ENCODE assay signal across 8 cellular contexts in genomic region chr2:74514368-74515270, GRCh38. TPM values are rescaled to one million over a fixed set of nuclear protein-coding genes. Genes with fewer than 3 reads are reported as not detected.
DNase-seq lines count a peak whose midpoint lies in the region; ATAC-seq and TF ChIP-seq lines count a peak whose summit lies in the region.

TLX2 (plus strand) TSS chr2:74514450; CDS start chr2:74514807, 357 bp downstream.

- peaks cover 4% of the 10 kb centered on the region for H3K4me1 ChIP-seq in foreskin keratinocyte

- H3K27me3 ChIP-seq in foreskin keratinocyte = peaks cover 98% of the 10 kb centered on the region

- H3K27me3 Mint-ChIP-seq in activated CD8-positive, alpha-beta memory T cell treated with anti-CD3 and anti-CD28 coated beads, Interleukin-2, amount 10 ng/mL, durations not matched to agents 7 days and 5 days = peaks cover 78% of the 10 kb centered on the region
- H3K27me3 Mint-ChIP-seq in stimulated activated memory B cell treated with anti-CD40 and anti-IgM and Interleukin-4, amounts not matched to agents 10 μg/mL and 1 μg/mL and 100 μg/mL, for 72 hours = peaks cover 73% of the 10 kb centered on the region

- peaks cover 5% of the 10 kb centered on the region for H3K36me3 Mint-ChIP-seq in activated CD8-positive, alpha-beta memory T cell treated with anti-CD3 and anti-CD28 coated beads, Interleukin-2, amount 10 ng/mL, durations not matched to agents 7 days and 5 days
- H3K36me3 Mint-ChIP-seq in stimulated activated memory B cell treated with anti-CD40 and anti-IgM and Interleukin-4, amounts not matched to agents 10 μg/mL and 1 μg/mL and 100 μg/mL, for 72 hours = no peaks in the 10 kb centered on the region

- CTCF ChIA-PET in activated CD8-positive, alpha-beta memory T cell treated with anti-CD3 and anti-CD28 coated beads, Interleukin-2, amount 10 ng/mL, durations not matched to agents 7 days and 5 days (lab: Charles Lee) = interaction anchor here (0.8 to 4.2 kb wide), 8 partner anchors 8 to 72 kb away, joined by 3 to 21 read pairs (median 4); partner anchors contain the start of genes AUP1, DQX1 and HTRA2

- no peak within 1 kb of the TSS for H3K27ac ChIP-seq in foreskin keratinocyte

- peak; percentile 29 for ATAC-seq in activated CD8-positive, alpha-beta memory T cell treated with anti-CD3 and anti-CD28 coated beads, Interleukin-2, amount 10 ng/mL, durations not matched to agents 7 days and 5 days
- ATAC-seq in foreskin keratinocyte = peak; percentile 14
- ATAC-seq in stimulated activated memory B cell treated with anti-CD40 and anti-IgM and Interleukin-4, amounts not matched to agents 10 μg/mL and 1 μg/mL and 100 μg/mL, for 72 hours = peak; percentile 20
- ATAC-seq in HG03354 (IDR thresholded peaks at IDR 0.05; ENCODE audit: poor library complexity, severe bottlenecking, unreplicated experiment) = no peak

- H3K4me3 Mint-ChIP-seq in activated CD8-positive, alpha-beta memory T cell treated with anti-CD3 and anti-CD28 coated beads, Interleukin-2, amount 10 ng/mL, durations not matched to agents 7 days and 5 days = peak within 1 kb of the TSS; percentile 62
- H3K4me3 Mint-ChIP-seq in stimulated activated memory B cell treated with anti-CD40 and anti-IgM and Interleukin-4, amounts not matched to agents 10 μg/mL and 1 μg/mL and 100 μg/mL, for 72 hours = peak within 1 kb of the TSS; percentile 74

- peaks cover 39% of the 10 kb centered on the region for H3K4me1 Mint-ChIP-seq in activated CD8-positive, alpha-beta memory T cell treated with anti-CD3 and anti-CD28 coated beads, Interleukin-2, amount 10 ng/mL, durations not matched to agents 7 days and 5 days
- peaks cover 20% of the 10 kb centered on the region for H3K4me1 Mint-ChIP-seq in stimulated activated memory B cell treated with anti-CD40 and anti-IgM and Interleukin-4, amounts not matched to agents 10 μg/mL and 1 μg/mL and 100 μg/mL, for 72 hours

- no peak for DNase-seq in activated CD8-positive, alpha-beta memory T cell treated with anti-CD3 and anti-CD28 coated beads, Interleukin-2, amount 10 ng/mL, durations not matched to agents 7 days and 5 days
- DNase-seq in activated CD8-positive, alpha-beta memory T cell treated with anti-CD3 and anti-CD28 coated beads, Interleukin-2, amount 50 U/mL, for 4 hours = no peak
- DNase-seq in NCI-H748 treated with DMSO at 0.1 percent for 48 hours (lab: John Stamatoyannopoulos, UW) = peak; percentile 19
- no peak for DNase-seq in foreskin keratinocyte
- DNase-seq in nucleus accumbens (lab: John Stamatoyannopoulos, UW) = no peak
- DNase-seq in GOT3 (lab: John Stamatoyannopoulos, UW) = no peak

- H3K9me3 Mint-ChIP-seq in activated CD8-positive, alpha-beta memory T cell treated with anti-CD3 and anti-CD28 coated beads, Interleukin-2, amount 10 ng/mL, durations not matched to agents 7 days and 5 days (ENCODE audit: low read depth) = no peaks in the 10 kb centered on the region
- no peaks in the 10 kb centered on the region for H3K9me3 Mint-ChIP-seq in stimulated activated memory B cell treated with anti-CD40 and anti-IgM and Interleukin-4, amounts not matched to agents 10 μg/mL and 1 μg/mL and 100 μg/mL, for 72 hours

- H3K27ac Mint-ChIP-seq in activated CD8-positive, alpha-beta memory T cell treated with anti-CD3 and anti-CD28 coated beads, Interleukin-2, amount 10 ng/mL, durations not matched to agents 7 days and 5 days = no peak within 1 kb of the TSS
- H3K27ac Mint-ChIP-seq in stimulated activated memory B cell treated with anti-CD40 and anti-IgM and Interleukin-4, amounts not matched to agents 10 μg/mL and 1 μg/mL and 100 μg/mL, for 72 hours = peak within 1 kb of the TSS; percentile 27

- no peak for TF ChIP-seq CTCF in foreskin keratinocyte (conservative IDR thresholded peaks at IDR 0.05)

RNA-seq across cellular contexts. Expression of gene TLX2, which starts in this region (rescaled TPM):
- 1 to 10 TPM in 1 of 2 experiments, under 1 TPM in 1; 0.82 to 1.3 TPM for total RNA-seq in activated CD8-positive, alpha-beta memory T cell treated with anti-CD3 and anti-CD28 coated beads, Interleukin-2, amount 10 ng/mL, durations not matched to agents 7 days and 5 days
- 0.10 TPM in 1 of 2 replicates, not detected in the other for total RNA-seq in foreskin keratinocyte
- polyA plus RNA-seq in foreskin keratinocyte = 0.04 TPM in 1 of 2 replicates, not detected in the other

Comparison
In these comparisons a context has a peak if more than half of its experiments do, and no peak if none do; other contexts are left out.
1. Peak in ATAC-seq in foreskin keratinocyte; RNA of the gene not detected or under 1 TPM.